8 cellular contexts compared by ENCODE assay signal in the genomic region with DNA sequence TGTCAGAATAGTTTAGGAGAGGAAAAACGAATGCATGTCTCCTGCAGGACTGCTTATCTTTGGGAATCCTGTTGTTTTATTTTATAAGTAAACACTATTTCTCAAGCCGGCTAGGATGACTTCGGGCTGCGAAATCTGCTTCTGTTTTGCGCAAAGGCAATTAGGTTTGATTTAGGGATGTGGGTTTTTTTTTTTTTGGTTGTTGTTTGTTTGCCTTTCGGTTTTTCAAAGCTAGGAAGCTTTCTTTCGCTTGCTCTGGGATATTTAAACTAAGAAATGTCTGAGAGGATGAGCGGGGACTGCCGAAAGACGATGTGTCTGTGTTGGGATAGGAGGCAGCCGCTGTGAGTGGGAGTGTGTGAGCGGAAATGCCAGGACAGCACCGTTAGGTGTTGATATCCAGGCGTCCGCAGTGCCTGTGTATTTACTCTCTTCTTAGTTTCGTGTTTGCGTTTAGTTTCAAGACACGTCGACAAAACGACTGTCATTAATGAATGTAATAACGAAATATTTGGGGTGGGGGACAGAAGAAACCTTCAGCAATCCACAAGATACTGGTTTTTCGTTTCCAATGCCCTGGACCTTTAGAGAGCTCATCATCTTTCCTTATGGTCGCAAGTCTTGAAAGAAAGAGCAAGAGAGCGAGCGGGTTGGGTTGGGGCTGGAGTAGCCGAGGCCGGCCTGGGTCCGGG. TPM values are rescaled to one million over a fixed set of nuclear protein-coding genes. Genes with fewer than 3 reads are reported as not detected.
A peak's percentile ranks its signal among the peaks of the same experiment; 100 is the strongest.
DNase-seq lines count a peak whose midpoint lies in the region; ATAC-seq, FAIRE-seq and TF ChIP-seq lines count a peak whose summit lies in the region.

No MANE protein-coding gene starts in this region.

- CTCF ChIA-PET in K562 (lab: Yijun Ruan, JAX; ENCODE audit: low intra/inter-chr PET ratio): no interaction called here

- H2AFZ ChIP-seq in K562 (ENCODE audit: low read depth, low read length) (peak overlapping the region; percentile 87), neuron (ENCODE audit: low read depth, low read length) (peak overlapping the region; percentile 66)

- H3K36me3 ChIP-seq in K562 (ENCODE audit: control insufficient read depth, insufficient read depth, low read length) (peaks cover 36% of the 10 kb centered on the region), neuron (ENCODE audit: insufficient read depth, low read length) (no peaks in the 10 kb centered on the region)

- ATAC-seq in K562 (peak; percentile 70), GM21717 (IDR thresholded peaks at IDR 0.05; ENCODE audit: unreplicated experiment) (no peak)

- TSS peak; percentile 78 for BruUV-seq in K562 (replicated peaks; lab: Mats Ljungman, UMichigan)

- H3K9me1 ChIP-seq in K562 (ENCODE audit: control insufficient read depth, insufficient read depth, low read length): no peaks in the 10 kb centered on the region

- peak overlapping the region; percentile 95 to 100 for H3K9ac ChIP-seq in K562 (ENCODE audit: insufficient read depth in 1 of 2, low read depth in 2 of 2, low read length in 2 of 2)

- TF ChIP-seq EP300 in K562 (IDR thresholded peaks at IDR 0.05; ENCODE audit: low read length): no peak

- H3K79me2 ChIP-seq in K562 (ENCODE audit: control insufficient read depth, insufficient read depth, low read length): peaks cover 40% of the 10 kb centered on the region

- in situ Hi-C loops in K562 (cut with MboI): no loop called here

- no peak for TF ChIP-seq RAD21 in K562 (CRISPR knock-in tag; conservative IDR thresholded peaks at IDR 0.05 in 1 of 2, IDR thresholded peaks at IDR 0.05 in 1 of 2)

- DNase-seq in GF-D8 (lab: John Stamatoyannopoulos, UW): peak; percentile 17
- peak; percentile 50 for DNase-seq in M059J (ENCODE audit: low read depth)
- peak; percentile 41 to 81 (median 58) for DNase-seq in K562 (ENCODE audit: extremely low read depth in 1 of 4, low spot score in 3 of 4)
- DNase-seq in AG20443 (ENCODE audit: low spot score): no peak
- no peak for DNase-seq in NK-92 (lab: John Stamatoyannopoulos, UW; ENCODE audit: unreplicated experiment)
- DNase-seq in stimulated activated CD4-positive, alpha-beta T cell treated with anti-CD3 and anti-CD28 coated beads, Interleukin-2, amount 100 ng/mL, for 48 hours: no peak

- TF ChIP-seq CTCF in K562 (IDR thresholded peaks at IDR 0.05 in 2 of 3, conservative IDR thresholded peaks at IDR 0.05 in 1 of 3; ENCODE audit: insufficient read depth in 2 of 3, low read depth in 1 of 3, low read length in 3 of 3): no peak

- under 1% methylated on average over 28 of the region's 28 CpGs for WGBS in K562 (ENCODE audit: insufficient coverage, low coverage, missing lambda C conversion rate)

- peak overlapping the region; percentile 96 for H3K4me2 ChIP-seq in K562 (ENCODE audit: insufficient read depth, low read length)

- no peak for TF ChIP-seq POLR2A in K562 (conservative IDR thresholded peaks at IDR 0.05)

- no peak for FAIRE-seq in K562 (lab: Jason Lieb, UNC)

- H3K9me3 ChIP-seq in K562 (replicated peaks; ENCODE audit: control insufficient read depth, insufficient read depth, low read depth, low read length): no peaks in the 10 kb centered on the region; the same call in 1 of the 2 replicates
- no peaks in the 10 kb centered on the region for H3K9me3 ChIP-seq in neuron (ENCODE audit: low read length)

- POLR2A ChIA-PET in K562 (lab: Yijun Ruan, JAX): interaction anchor here (1.2 to 2.1 kb wide), 3 partner anchors 8 to 15 kb away, joined by 4 to 18 read pairs (median 6); no protein-coding TSS in a partner anchor

- H3K4me1 ChIP-seq in K562 (replicated peaks in 1 of 2; ENCODE audit: control insufficient read depth in 2 of 2, insufficient read depth in 2 of 2, low read length in 2 of 2) (peaks cover 11 to 55% of the 10 kb centered on the region in 2 experiments), neuron (ENCODE audit: insufficient read depth, low read length) (peaks cover 59% of the 10 kb centered on the region)

- H3K4me3 ChIP-seq in K562 (peak overlapping the region; percentile 53), neuron (ENCODE audit: low read length) (peak overlapping the region; percentile 69)

- intact Hi-C loops in K562 (cut with micrococcal nuclease): loop anchor here (10.0 kb wide), 1 partner anchor 528 kb away; no protein-coding TSS in a partner anchor

- H3K27ac ChIP-seq in K562 (ENCODE audit: extremely low read depth, low read depth, low read length): peak overlapping the region; percentile 94

- H4K20me1 ChIP-seq in K562 (replicated peaks; ENCODE audit: control insufficient read depth, insufficient read depth, low read length): 0 out of 2 replicates have a peak, but pooled peaks cover 6% of the 10 kb centered on the region

- H3K27me3 ChIP-seq in K562 (ENCODE audit: control insufficient read depth in 2 of 2, insufficient read depth in 2 of 2, low read length in 2 of 2) (no peaks in the 10 kb centered on the region), neuron (ENCODE audit: insufficient read depth, low read length) (peaks cover 73% of the 10 kb centered on the region)

TF ChIP-seq in K562, 482 proteins besides CTCF, POLR2A, EP300 and RAD21 (continues in another document):
- TF ChIP-seq RNF2 (IDR thresholded peaks at IDR 0.05): peak; percentile 20; the same call in 1 of the 2 replicates

RNA-seq across cellular contexts. Expression of a gene that starts 0.6 kb away (rescaled TPM):
- 4.0 and 4.4 TPM in 2 replicates for total RNA-seq in M059J (2014; rRNA removed; shearing (Covaris generic))
- 15.2 and 35.8 TPM in 2 replicates for total RNA-seq in K562 (2011; cell fraction: chromatin; rRNA removed; ENCODE audit: low replicate concordance)
- 27.8 and 28.4 TPM in 2 replicates for total RNA-seq in K562 (2011; cell fraction: nucleolus; rRNA removed)
- total RNA-seq in K562 (2011; cell fraction: nucleoplasm; rRNA removed): 14.1 and 16.9 TPM in 2 replicates
- total RNA-seq in K562 (2014; rRNA removed) (15.7 and 16.7 TPM in 2 replicates), K562 (2014; rRNA removed; fragmentation: Illumina TruSeq; extraction: Trizol) (2.9 and 3.4 TPM in 2 replicates), K562 (2015; rRNA removed; fragmentation: Illumina TruSeq; extraction: Trizol) (4.7 and 4.8 TPM in 2 replicates), K562 (2021) (17.6 and 23.7 TPM in 2 replicates)
- polyA plus RNA-seq in K562 (2011; rRNA removed) (4.0 and 5.7 TPM in 2 replicates), K562 (2014; fragmentation: Illumina TruSeq; extraction: Trizol) (4.0 and 9.0 TPM in 2 replicates), K562 (2014; fragmentation: Nextera tagmentation; extraction: Ambion mirVana) (under 1 TPM; 0.15 to 0.35 TPM), K562 (2014; rRNA removed) (16.7 and 17.0 TPM in 2 replicates)
- polyA plus RNA-seq in K562 (2011; cell fraction: cytosol; rRNA removed): 11.2 and 13.3 TPM in 2 replicates
- polyA plus RNA-seq in K562 (2011; cell fraction: nucleus; rRNA removed): 44.7 and 63.1 TPM in 2 replicates
- polyA plus RNA-seq in K562 (2012): 7.7 and 17.9 TPM in 2 replicates
- 3.1 and 3.9 TPM in 2 replicates for polyA minus RNA-seq in K562 (2011; rRNA and poly(A)+ RNA removed)
- 4.4 and 9.8 TPM in 2 replicates for polyA minus RNA-seq in K562 (2011; cell fraction: cytosol; rRNA and poly(A)+ RNA removed)
- 16.2 and 19.0 TPM in 2 replicates for polyA minus RNA-seq in K562 (2011; cell fraction: nucleus; rRNA and poly(A)+ RNA removed)

RNA-seq across cellular contexts. Expression of a gene that starts 25.9 kb away (rescaled TPM):
- total RNA-seq in M059J (2014; rRNA removed; shearing (Covaris generic)): 91.3 and 166 TPM in 2 replicates
- 146 and 261 TPM in 2 replicates for total RNA-seq in K562 (2011; cell fraction: chromatin; rRNA removed; ENCODE audit: low replicate concordance)
- total RNA-seq in K562 (2011; cell fraction: nucleolus; rRNA removed): 96.2 and 100 TPM in 2 replicates
- 157 and 209 TPM in 2 replicates for total RNA-seq in K562 (2011; cell fraction: nucleoplasm; rRNA removed)
- total RNA-seq in K562 (2014; rRNA removed): 161 and 191 TPM in 2 replicates
- total RNA-seq in K562 (2014; rRNA removed; fragmentation: Illumina TruSeq; extraction: Trizol): 312 and 341 TPM in 2 replicates
- total RNA-seq in K562 (2015; rRNA removed; fragmentation: Illumina TruSeq; extraction: Trizol): 210 and 240 TPM in 2 replicates
- 258 and 263 TPM in 2 replicates for total RNA-seq in K562 (2021)
- 394 and 543 TPM in 2 replicates for polyA plus RNA-seq in K562 (2011; rRNA removed)
- polyA plus RNA-seq in K562 (2011; cell fraction: cytosol; rRNA removed): 152 and 278 TPM in 2 replicates
- 72.1 and 126 TPM in 2 replicates for polyA plus RNA-seq in K562 (2011; cell fraction: nucleus; rRNA removed)
- polyA plus RNA-seq in K562 (2012): 193 and 269 TPM in 2 replicates
- polyA plus RNA-seq in K562 (2014; fragmentation: Illumina TruSeq; extraction: Trizol): 232 and 238 TPM in 2 replicates
- 100 to 1,000 TPM; 130 to 134 TPM for polyA plus RNA-seq in K562 (2014; fragmentation: Nextera tagmentation; extraction: Ambion mirVana)
- polyA plus RNA-seq in K562 (2014; rRNA removed): 200 and 253 TPM in 2 replicates
- 348 and 381 TPM in 2 replicates for polyA minus RNA-seq in K562 (2011; rRNA and poly(A)+ RNA removed)
- polyA minus RNA-seq in K562 (2011; cell fraction: cytosol; rRNA and poly(A)+ RNA removed): 108 and 109 TPM in 2 replicates
- 49.1 and 73.3 TPM in 2 replicates for polyA minus RNA-seq in K562 (2011; cell fraction: nucleus; rRNA and poly(A)+ RNA removed)

Comparison
In these comparisons a context has a peak if more than half of its experiments do, and no peak if none do; other contexts are left out.
1. DNase-seq: peak in GF-D8 (single experiment), M059J (single experiment) and K562 (4 of 4); none in AG20443 (single experiment), NK-92 (single experiment) and stimulated activated CD4-positive, alpha-beta T cell treated with anti-CD3 and anti-CD28 coated beads, Interleukin-2, amount 100 ng/mL, for 48 hours (0 of 2).